Comparison of ENCODE assay signal across 7 cellular contexts in genomic region chr2:87508784-87509183, GRCh38.
DNase-seq lines count a peak whose midpoint lies in the region; ATAC-seq, FAIRE-seq and TF ChIP-seq lines count a peak whose summit lies in the region.
"Not testable (repeated sequence)": the region's sequence is repeated elsewhere in the genome, so short reads cannot be mapped to it uniquely, and the experiment has no call there.

No MANE protein-coding gene starts in this region.

- not testable (repeated sequence) for H3K27me3 ChIP-seq in GM23248 (replicated peaks; ENCODE audit: insufficient read depth); astrocyte (ENCODE audit: insufficient read depth, low read length)

- H3F3A ChIP-seq in GM23248 (ENCODE audit: insufficient read depth), result 0 out of 2 replicates have a peak, but pooled peaks cover 12% of the 10 kb centered on the region

- not testable (repeated sequence) for H2AFZ ChIP-seq in GM23248; astrocyte (ENCODE audit: low read depth, low read length)

- H3K27ac Mint-ChIP-seq in activated CD4-positive, alpha-beta memory T cell treated with anti-CD3 and anti-CD28 coated beads for 36 hours, result peak overlapping the region; percentile 86
- not testable (repeated sequence) for H3K27ac Mint-ChIP-seq in astrocyte (ENCODE audit: unreplicated experiment)
- H3K27ac Mint-ChIP-seq in memory B cell, result peak overlapping the region; percentile 92

- H3K9me2 ChIP-seq in GM23248 (ENCODE audit: insufficient read depth), result not testable (repeated sequence)

- not testable (repeated sequence) for H3K9me3 ChIP-seq in GM23248 (ENCODE audit: low read depth); astrocyte (ENCODE audit: insufficient read depth, low read depth, low read length)

- H3K27ac ChIP-seq in GM23248, result peak overlapping the region; percentile 75
- H3K27ac ChIP-seq in astrocyte (ENCODE audit: low read depth, low read length), result peak overlapping the region; percentile 31

- POLR2A ChIA-PET in activated CD4-positive, alpha-beta memory T cell treated with anti-CD3 and anti-CD28 coated beads for 36 hours (lab: Charles Lee), result not testable (repeated sequence)

- intact Hi-C loops in activated CD4-positive, alpha-beta memory T cell treated with anti-CD3 and anti-CD28 coated beads for 36 hours (cut with micrococcal nuclease), result not testable (repeated sequence)

- not testable (repeated sequence) for DNase-seq in GM23248; RCC 7860 (ENCODE audit: low spot score); astrocyte (ENCODE audit: low read depth); memory B cell (ENCODE audit: low spot score in 2 of 2)
- peak; percentile 67 for DNase-seq in activated CD4-positive, alpha-beta memory T cell treated with anti-CD3 and anti-CD28 coated beads for 36 hours
- DNase-seq in activated effector memory CD4-positive, alpha-beta T cell treated with anti-CD3 and anti-CD28 coated beads, Interleukin-2, amount 50 U/mL, for 16 hours, result peak; percentile 64
- DNase-seq in stimulated activated CD4-positive, alpha-beta T cell treated with anti-CD3 and anti-CD28 coated beads, Interleukin-1b, Interleukin-23, amount 100 ng/mL, for 48 hours, result peak; percentile 53

- 58 to 78% methylated on average over 4 to 5 of the region's 5 CpGs for WGBS in GM23248 (ENCODE audit: low coverage in 1 of 2, low lambda C conversion rate in 2 of 2, missing lambda C conversion rate in 2 of 2), 2 experiments

- TF ChIP-seq CTCF in astrocyte (IDR thresholded peaks at IDR 0.05; ENCODE audit: insufficient read depth, low read depth, low read length), result not testable (repeated sequence)

- peak overlapping the region; percentile 52 for H3K9ac ChIP-seq in GM23248
- not testable (repeated sequence) for H3K9ac ChIP-seq in astrocyte (ENCODE audit: low read length)

- in situ Hi-C loops in GM23248 (cut with MboI), result not testable (repeated sequence)

- not testable (repeated sequence) for H3K4me2 ChIP-seq in GM23248 (ENCODE audit: unreplicated experiment)
- H3K4me2 ChIP-seq in astrocyte (ENCODE audit: low read length), result peak overlapping the region; percentile 6

- H3K36me3 Mint-ChIP-seq in activated CD4-positive, alpha-beta memory T cell treated with anti-CD3 and anti-CD28 coated beads for 36 hours; astrocyte (ENCODE audit: low read depth, unreplicated experiment); memory B cell: not testable (repeated sequence)

- not testable (repeated sequence) for H3K27me3 Mint-ChIP-seq in activated CD4-positive, alpha-beta memory T cell treated with anti-CD3 and anti-CD28 coated beads for 36 hours; astrocyte (ENCODE audit: low read depth, unreplicated experiment); memory B cell

- peak; percentile 85 for FAIRE-seq in RCC 7860 (lab: Jason Lieb, UNC)
- FAIRE-seq in astrocyte (lab: Jason Lieb, UNC), result peak; percentile 17

- H3K4me3 Mint-ChIP-seq in activated CD4-positive, alpha-beta memory T cell treated with anti-CD3 and anti-CD28 coated beads for 36 hours, result peak overlapping the region; percentile 40
- not testable (repeated sequence) for H3K4me3 Mint-ChIP-seq in astrocyte (ENCODE audit: unreplicated experiment); memory B cell

- not testable (repeated sequence) for H4K20me1 ChIP-seq in GM23248 (ENCODE audit: insufficient read depth); astrocyte (ENCODE audit: insufficient read depth, low read length)

- peaks cover 18% of the 10 kb centered on the region for H3K4me1 Mint-ChIP-seq in activated CD4-positive, alpha-beta memory T cell treated with anti-CD3 and anti-CD28 coated beads for 36 hours (ENCODE audit: low read depth)
- not testable (repeated sequence) for H3K4me1 Mint-ChIP-seq in astrocyte (ENCODE audit: low read depth, unreplicated experiment); memory B cell

- H3K36me3 ChIP-seq in GM23248 (ENCODE audit: low read depth); astrocyte (ENCODE audit: insufficient read depth, low read length): not testable (repeated sequence)

- CTCF ChIA-PET in activated CD4-positive, alpha-beta memory T cell treated with anti-CD3 and anti-CD28 coated beads for 36 hours (lab: Charles Lee), result not testable (repeated sequence)

- H3K4me3 ChIP-seq in GM23248; astrocyte (ENCODE audit: insufficient read depth, low read depth, low read length): not testable (repeated sequence)

- not testable (repeated sequence) for ATAC-seq in memory B cell (ENCODE audit: low read depth)

- H3K9me3 Mint-ChIP-seq in activated CD4-positive, alpha-beta memory T cell treated with anti-CD3 and anti-CD28 coated beads for 36 hours; astrocyte (ENCODE audit: unreplicated experiment); memory B cell: not testable (repeated sequence)

- H3K4me1 ChIP-seq in GM23248 (ENCODE audit: insufficient read depth), result peaks cover 20% of the 10 kb centered on the region; the same call in 1 of the 2 replicates
- H3K4me1 ChIP-seq in astrocyte (ENCODE audit: insufficient read depth, low read length), result not testable (repeated sequence)

- H3K79me2 ChIP-seq in GM23248 (ENCODE audit: insufficient read depth) (peaks cover 43% of the 10 kb centered on the region), astrocyte (ENCODE audit: insufficient read depth, low read length) (peaks cover 28% of the 10 kb centered on the region)
